In the genomic region with DNA sequence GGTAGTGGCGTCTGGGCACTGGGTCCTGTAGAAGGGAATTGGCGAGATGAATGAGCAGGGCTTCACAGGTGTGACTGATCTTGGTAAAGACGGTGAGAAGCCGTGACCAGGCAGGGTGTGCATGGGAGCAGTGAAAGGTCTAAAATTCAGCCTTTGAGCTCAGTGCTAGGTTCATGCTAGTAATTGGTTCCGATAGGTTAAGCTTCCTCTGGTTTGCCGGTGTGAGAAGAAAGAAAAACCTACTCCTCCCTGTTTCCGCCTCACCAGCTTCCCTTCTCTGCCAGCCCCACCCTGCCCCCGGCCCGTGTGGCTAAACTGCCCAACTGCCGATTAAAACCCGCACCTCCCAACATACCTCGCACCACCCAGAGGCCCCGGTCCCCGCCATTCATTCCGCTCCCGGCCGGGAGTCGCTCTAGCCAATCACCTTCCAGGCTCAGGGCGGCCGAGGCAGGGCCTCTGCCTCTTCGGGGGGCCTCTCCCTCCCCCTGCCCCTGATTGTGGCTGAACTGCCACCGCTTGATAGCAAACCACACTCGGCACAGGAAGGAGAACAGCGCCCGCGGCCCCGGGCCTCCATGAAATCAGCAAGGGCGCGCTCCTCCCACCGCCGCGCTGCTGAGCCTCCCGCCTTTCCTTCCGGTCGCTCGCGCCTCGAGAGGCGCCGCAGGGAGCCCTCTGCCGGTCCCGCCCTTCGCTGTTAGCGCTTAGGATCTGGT, we compare ENCODE assay signal across 8 cellular contexts. TPM values are rescaled to one million over a fixed set of nuclear protein-coding genes. Genes with fewer than 3 reads are reported as not detected.
DNase-seq lines count a peak whose midpoint lies in the region; ATAC-seq and TF ChIP-seq lines count a peak whose summit lies in the region.

No MANE protein-coding gene starts in this region.

- H3K27me3 Mint-ChIP-seq in activated naive CD4-positive, alpha-beta T cell treated with anti-CD3 and anti-CD28 coated beads, Interleukin-2, amount 50 U/mL, for 24 hours, result no peaks in the 10 kb centered on the region
- H3K27me3 Mint-ChIP-seq in osteocyte (ENCODE audit: unreplicated experiment), result peaks cover 6% of the 10 kb centered on the region

- H3K27ac Mint-ChIP-seq in activated naive CD4-positive, alpha-beta T cell treated with anti-CD3 and anti-CD28 coated beads, Interleukin-2, amount 50 U/mL, for 24 hours, result peak overlapping the region; percentile 90
- H3K27ac Mint-ChIP-seq in osteocyte (ENCODE audit: unreplicated experiment), result peak overlapping the region; percentile 90

- peak overlapping the region; percentile 84 for H3K9ac ChIP-seq in SK-N-MC (ENCODE audit: insufficient read length)

- POLR2A ChIA-PET in GM10248 (lab: Yijun Ruan, JAX), result interaction anchor here (0.5 to 0.6 kb wide), 3 partner anchors 167 to 363 kb away, joined by 3 read pairs; no protein-coding TSS in a partner anchor

- peak overlapping the region; percentile 81 for H3K4me3 ChIP-seq in SK-N-MC
- peak overlapping the region; percentile 51 for H3K4me3 ChIP-seq in thymus (ENCODE audit: low read length)

- ATAC-seq in HG02588 (IDR thresholded peaks at IDR 0.05; ENCODE audit: unreplicated experiment), result peak; percentile 76

- WGBS in thymus, result under 1% methylated on average over 44 of the region's 44 CpGs

- no peaks in the 10 kb centered on the region for H3K9me3 ChIP-seq in SK-N-MC (ENCODE audit: low read depth, low read length)
- H3K9me3 ChIP-seq in thymus (ENCODE audit: control insufficient read depth), result no peaks in the 10 kb centered on the region

- H3K4me1 ChIP-seq in thymus (ENCODE audit: control insufficient read depth, insufficient read depth, low read length), result peaks cover 31% of the 10 kb centered on the region

- H3K36me3 ChIP-seq in SK-N-MC (ENCODE audit: insufficient read depth, low read length), result no peaks in the 10 kb centered on the region
- no peaks in the 10 kb centered on the region for H3K36me3 ChIP-seq in thymus (ENCODE audit: control insufficient read depth, insufficient read depth)

- H3K27ac ChIP-seq in SK-N-MC, result peak overlapping the region; percentile 94
- H3K27ac ChIP-seq in thymus (ENCODE audit: low read depth), result peak overlapping the region; percentile 92

- H3K4me1 Mint-ChIP-seq in activated naive CD4-positive, alpha-beta T cell treated with anti-CD3 and anti-CD28 coated beads, Interleukin-2, amount 50 U/mL, for 24 hours, result peaks cover 53% of the 10 kb centered on the region
- peaks cover 15% of the 10 kb centered on the region for H3K4me1 Mint-ChIP-seq in osteocyte (ENCODE audit: unreplicated experiment)

- H3K9me3 Mint-ChIP-seq in activated naive CD4-positive, alpha-beta T cell treated with anti-CD3 and anti-CD28 coated beads, Interleukin-2, amount 50 U/mL, for 24 hours, result no peaks in the 10 kb centered on the region
- no peaks in the 10 kb centered on the region for H3K9me3 Mint-ChIP-seq in osteocyte (ENCODE audit: unreplicated experiment)

- no peaks in the 10 kb centered on the region for H3K27me3 ChIP-seq in thymus (ENCODE audit: control insufficient read depth, insufficient read depth)

- peak overlapping the region; percentile 89 for H3K4me3 Mint-ChIP-seq in activated naive CD4-positive, alpha-beta T cell treated with anti-CD3 and anti-CD28 coated beads, Interleukin-2, amount 50 U/mL, for 24 hours
- H3K4me3 Mint-ChIP-seq in osteocyte (ENCODE audit: unreplicated experiment), result peak overlapping the region; percentile 88

- H3K36me3 Mint-ChIP-seq in activated naive CD4-positive, alpha-beta T cell treated with anti-CD3 and anti-CD28 coated beads, Interleukin-2, amount 50 U/mL, for 24 hours, result no peaks in the 10 kb centered on the region
- peaks cover 3% of the 10 kb centered on the region for H3K36me3 Mint-ChIP-seq in osteocyte (ENCODE audit: unreplicated experiment)

- peak; percentile 85 for DNase-seq in GM10248 (ENCODE audit: extremely low spot score)
- DNase-seq in NCI-H1092 (lab: John Stamatoyannopoulos, UW), result peak; percentile 78
- peak; percentile 73 for DNase-seq in SK-N-MC (ENCODE audit: low read depth, low spot score)
- DNase-seq in head of caudate nucleus, result peak; percentile 63 to 94 (median 85)
- DNase-seq in osteocyte (ENCODE audit: extremely low spot score, unreplicated experiment), result peak; percentile 88

- intact Hi-C loops in head of caudate nucleus (cut with DNase I), result no loop called here

- CTCF ChIA-PET in GM10248 (lab: Yijun Ruan, JAX), result interaction anchor here (1.0 to 2.2 kb wide), 9 partner anchors 9 to 103 kb away, joined by 3 to 15 read pairs (median 5); no protein-coding TSS in a partner anchor

- TF ChIP-seq CTCF in GM10248 (IDR thresholded peaks at IDR 0.05; ENCODE audit: control extremely low read depth, extremely low read depth, low read depth, missing control alignments) (peak; percentile 53), osteocyte (IDR thresholded peaks at IDR 0.05) (peak; percentile 25)

RNA-seq across cellular contexts. Expression of gene NRROS, which starts 7.3 kb away (rescaled TPM):
- 0.13 and 0.24 TPM in 2 replicates for total RNA-seq in osteocyte
- polyA plus RNA-seq in thymus, result 5.2 TPM

Comparison
In these comparisons a context has a peak if more than half of its experiments do, and no peak if none do; other contexts are left out.
1. Peak in every context shown above with its lines: DNase-seq, ATAC-seq, H3K4me3 ChIP-seq and H3K27ac ChIP-seq.